ENCODE assay signal across 19 cellular contexts in the genomic region with DNA sequence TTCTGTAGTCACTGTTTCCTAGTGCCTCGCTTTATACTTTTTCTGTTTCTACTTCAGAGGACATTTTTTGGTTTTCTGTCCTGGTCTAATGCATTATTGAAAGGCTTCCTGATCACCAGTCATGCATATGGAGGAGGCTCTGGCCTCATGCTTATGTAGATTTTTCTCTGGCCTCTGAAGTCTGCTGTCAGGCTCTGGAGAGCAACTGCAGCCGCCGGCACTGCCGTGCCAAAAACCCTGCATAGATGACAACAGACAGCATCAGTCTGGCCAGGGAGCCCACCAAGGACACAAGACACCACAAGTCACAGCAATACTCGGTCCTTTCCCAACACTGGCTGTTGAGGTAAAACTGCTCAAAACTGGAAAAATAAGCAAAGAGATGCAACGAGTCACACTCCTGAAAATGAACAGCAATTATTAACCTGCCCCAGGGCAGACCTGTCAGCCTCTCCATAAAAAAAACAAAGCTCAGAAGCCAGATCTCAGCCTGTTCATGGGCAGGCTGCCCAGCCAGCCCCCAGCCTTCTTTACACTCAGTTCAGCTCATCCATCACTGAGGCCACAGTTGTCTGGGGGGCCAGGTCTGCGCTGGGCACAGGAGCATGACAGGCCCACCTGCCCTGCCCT.
DNase-seq lines count a peak whose midpoint lies in the region; ATAC-seq and TF ChIP-seq lines count a peak whose summit lies in the region.
"Had no signal": no experiment of that assay in that cellular context is flagged by ENCODE, and none has a peak within 500 bp of the region (broad histone marks: within the 10 kb centered on the region; RNA-seq: fewer than 3 reads in every experiment).

No MANE protein-coding gene starts in this region.

- H3K9me3 ChIP-seq in thyroid gland, result no peaks in the 10 kb centered on the region
- H3K9me3 ChIP-seq: SJSA1 had no signal

- ATAC-seq in GM18870 (IDR thresholded peaks at IDR 0.05; ENCODE audit: unreplicated experiment) (no peak), HG02642 (IDR thresholded peaks at IDR 0.05; ENCODE audit: poor library complexity, unreplicated experiment) (no peak)
- ATAC-seq: GM12878, GM23338, Panc1 had no signal

- intact Hi-C loops in thyroid gland (cut with DNase I), result no loop called here

- no peaks in the 10 kb centered on the region for H3K36me3 ChIP-seq in thyroid gland
- H3K36me3 ChIP-seq: SJSA1 had no signal

- H3K27me3 ChIP-seq in thyroid gland, result no peaks in the 10 kb centered on the region
- H3K27me3 ChIP-seq: SJSA1 had no signal

- TF ChIP-seq CTCF in thyroid gland (IDR thresholded peaks at IDR 0.05), result no peak

- no peak overlapping the region for H3K27ac ChIP-seq in thyroid gland
- H3K27ac ChIP-seq: SJSA1 had no signal

- peaks cover 0 to 14% of the 10 kb centered on the region in 2 donors for H3K4me1 ChIP-seq in thyroid gland
- H3K4me1 ChIP-seq: SJSA1 had no signal

- no peak for TF ChIP-seq POLR2A in thyroid gland (IDR thresholded peaks at IDR 0.05)

- 13 to 23% methylated on average over 6 to 7 of the region's 7 CpGs for WGBS in thyroid gland, 2 donors

- no peak overlapping the region for H3K4me3 ChIP-seq in thyroid gland (replicated peaks in 1 of 3)
- H3K4me3 ChIP-seq: GM12878, GM23338, SJSA1 had no signal

- peak in 2 of 3 experiments; percentile 4 to 30 for DNase-seq in NCI-H1417 (lab: John Stamatoyannopoulos, UW)
- no peak for DNase-seq in NCI-H1417 treated with DMSO at 0.1 percent for 48 hours (lab: John Stamatoyannopoulos, UW)
- DNase-seq in astrocyte of the hippocampus (ENCODE audit: low read depth, low spot score), result peak; percentile 71
- DNase-seq in kidney tubule cell (ENCODE audit: low spot score), result peak; percentile 37
- DNase-seq in thyroid gland, result peak; percentile 39 to 46
- no peak for DNase-seq in hepatic stellate cell (ENCODE audit: low spot score)
- DNase-seq: 8988T, DMS 273 treated with DMSO at 0.1 percent for 48 hours, MM.1S, NCI-H1092, NCI-H187, NCI-H226, NCI-H526 treated with DMSO at 0.1 percent for 48 hours had no signal

Comparison
In these comparisons a context has a peak if more than half of its experiments do, and no peak if none do; other contexts are left out.
1. DNase-seq: peak in NCI-H1417 (2 of 3), astrocyte of the hippocampus (single experiment), kidney tubule cell (single experiment) and thyroid gland (2 of 2); none in NCI-H1417 treated with DMSO at 0.1 percent for 48 hours (single experiment) and hepatic stellate cell (single experiment).